Comparison of ENCODE assay signal across 1 cellular context in genomic region chr10:132065491-132066105, GRCh38.
TF ChIP-seq lines count a peak whose summit lies in the region.

JAKMIP3 (plus strand) TSS chr10:132065946; CDS start chr10:132104809, 38,863 bp downstream.

TF ChIP-seq in HepG2, 621 proteins besides CTCF, POLR2A, EP300 and RAD21 (continued from another document and continues in another):
- TF ChIP-seq PRDM4 (CRISPR knock-in tag; IDR thresholded peaks at IDR 0.05; ENCODE audit: borderline replicate concordance) (no peak), SAP130 (CRISPR knock-in tag; IDR thresholded peaks at IDR 0.05; ENCODE audit: low read depth) (peak; percentile 62), ZNF788 (CRISPR knock-in tag; IDR thresholded peaks at IDR 0.05; ENCODE audit: borderline replicate concordance) (no peak), ZNF30 (CRISPR knock-in tag; IDR thresholded peaks at IDR 0.05) (no peak), RBM39 (IDR thresholded peaks at IDR 0.05; ENCODE audit: low read depth, low read length, poor library complexity, severe bottlenecking) (peak; percentile 29), KDM5B (CRISPR knock-in tag; IDR thresholded peaks at IDR 0.05; ENCODE audit: borderline replicate concordance) (no peak), KAT8 (CRISPR knock-in tag; IDR thresholded peaks at IDR 0.05) (no peak), SATB2 (CRISPR knock-in tag; IDR thresholded peaks at IDR 0.05) (no peak), MED8 (CRISPR knock-in tag; IDR thresholded peaks at IDR 0.05; ENCODE audit: insufficient replicate concordance) (no peak), TIGD3 (CRISPR knock-in tag; IDR thresholded peaks at IDR 0.05; ENCODE audit: borderline replicate concordance) (no peak), AKAP8 (CRISPR knock-in tag; IDR thresholded peaks at IDR 0.05) (no peak), YEATS2 (CRISPR knock-in tag; IDR thresholded peaks at IDR 0.05; ENCODE audit: borderline replicate concordance) (no peak), ZNF639 (CRISPR knock-in tag; conservative IDR thresholded peaks at IDR 0.05) (no peak), HNRNPL (IDR thresholded peaks at IDR 0.05; ENCODE audit: low read depth, low read length) (no peak), ZNF83 (CRISPR knock-in tag; IDR thresholded peaks at IDR 0.05; ENCODE audit: borderline replicate concordance) (no peak), RXRA (CRISPR knock-in tag; IDR thresholded peaks at IDR 0.05) (no peak), ZFP36 (IDR thresholded peaks at IDR 0.05; ENCODE audit: borderline replicate concordance, low read depth, low read length, partially characterized antibody) (no peak), MTF1 (CRISPR knock-in tag; IDR thresholded peaks at IDR 0.05) (no peak), PCBP2 (optimal IDR thresholded peaks at IDR 0.05; ENCODE audit: low read depth, low read length, poor library complexity, severe bottlenecking) (no peak), NR2F1 (CRISPR knock-in tag; IDR thresholded peaks at IDR 0.05) (no peak), ZNF850 (CRISPR knock-in tag; conservative IDR thresholded peaks at IDR 0.05) (no peak), ZBED4 (CRISPR knock-in tag; IDR thresholded peaks at IDR 0.05; ENCODE audit: borderline replicate concordance) (no peak), ZNF652 (CRISPR knock-in tag; IDR thresholded peaks at IDR 0.05; ENCODE audit: borderline replicate concordance, low read depth) (no peak), ZNF768 (CRISPR knock-in tag; IDR thresholded peaks at IDR 0.05) (peak; percentile 29), YEATS4 (CRISPR knock-in tag; IDR thresholded peaks at IDR 0.05; ENCODE audit: borderline replicate concordance) (no peak), ZNF484 (CRISPR knock-in tag; IDR thresholded peaks at IDR 0.05; ENCODE audit: borderline replicate concordance, low read depth) (no peak), ZNF891 (CRISPR knock-in tag; IDR thresholded peaks at IDR 0.05) (peak; percentile 61; the same call in 1 of the 2 replicates), CHCHD3 (CRISPR knock-in tag; IDR thresholded peaks at IDR 0.05) (no peak), ZBTB8A (CRISPR knock-in tag; IDR thresholded peaks at IDR 0.05; ENCODE audit: borderline replicate concordance, low read depth) (no peak), ZKSCAN8 (CRISPR knock-in tag; IDR thresholded peaks at IDR 0.05; ENCODE audit: borderline replicate concordance) (no peak), ZSCAN29 (CRISPR knock-in tag; conservative IDR thresholded peaks at IDR 0.05) (no peak), ZNF274 (CRISPR knock-in tag; IDR thresholded peaks at IDR 0.05) (peak; percentile 71), FOXO1 (CRISPR knock-in tag; IDR thresholded peaks at IDR 0.05) (no peak), HOXA7 (CRISPR knock-in tag; IDR thresholded peaks at IDR 0.05) (no peak), ZNF501 (CRISPR knock-in tag; IDR thresholded peaks at IDR 0.05) (peak; percentile 58), RARG (CRISPR knock-in tag; IDR thresholded peaks at IDR 0.05; ENCODE audit: low read depth) (no peak), ZNF580 (CRISPR knock-in tag; IDR thresholded peaks at IDR 0.05; ENCODE audit: borderline replicate concordance, low read depth) (no peak), MAFK (conservative IDR thresholded peaks at IDR 0.05 in 1 of 2, IDR thresholded peaks at IDR 0.05 in 1 of 2; ENCODE audit: low read length in 2 of 2) (peak; percentile 67 to 81), ZNF615 (CRISPR knock-in tag; IDR thresholded peaks at IDR 0.05; ENCODE audit: borderline replicate concordance) (no peak), ZIK1 (CRISPR knock-in tag; IDR thresholded peaks at IDR 0.05; ENCODE audit: borderline replicate concordance, low read depth) (no peak), ZSCAN5A (CRISPR knock-in tag; IDR thresholded peaks at IDR 0.05; ENCODE audit: borderline replicate concordance) (no peak), ZBTB39 (CRISPR knock-in tag; IDR thresholded peaks at IDR 0.05) (no peak), ZNF567 (CRISPR knock-in tag; IDR thresholded peaks at IDR 0.05; ENCODE audit: borderline replicate concordance) (no peak), ZNF12 (CRISPR knock-in tag; IDR thresholded peaks at IDR 0.05) (no peak), IKZF1 (IDR thresholded peaks at IDR 0.05) (no peak), ZUFSP (CRISPR knock-in tag; IDR thresholded peaks at IDR 0.05; ENCODE audit: borderline replicate concordance) (no peak), ZNF687 (CRISPR knock-in tag; IDR thresholded peaks at IDR 0.05) (peak; percentile 53), ZBTB21 (CRISPR knock-in tag; IDR thresholded peaks at IDR 0.05) (no peak), NBN (conservative IDR thresholded peaks at IDR 0.05) (no peak), ASH2L (IDR thresholded peaks at IDR 0.05; ENCODE audit: insufficient read length, low read depth, low read length) (no peak)
